In the genomic region with DNA sequence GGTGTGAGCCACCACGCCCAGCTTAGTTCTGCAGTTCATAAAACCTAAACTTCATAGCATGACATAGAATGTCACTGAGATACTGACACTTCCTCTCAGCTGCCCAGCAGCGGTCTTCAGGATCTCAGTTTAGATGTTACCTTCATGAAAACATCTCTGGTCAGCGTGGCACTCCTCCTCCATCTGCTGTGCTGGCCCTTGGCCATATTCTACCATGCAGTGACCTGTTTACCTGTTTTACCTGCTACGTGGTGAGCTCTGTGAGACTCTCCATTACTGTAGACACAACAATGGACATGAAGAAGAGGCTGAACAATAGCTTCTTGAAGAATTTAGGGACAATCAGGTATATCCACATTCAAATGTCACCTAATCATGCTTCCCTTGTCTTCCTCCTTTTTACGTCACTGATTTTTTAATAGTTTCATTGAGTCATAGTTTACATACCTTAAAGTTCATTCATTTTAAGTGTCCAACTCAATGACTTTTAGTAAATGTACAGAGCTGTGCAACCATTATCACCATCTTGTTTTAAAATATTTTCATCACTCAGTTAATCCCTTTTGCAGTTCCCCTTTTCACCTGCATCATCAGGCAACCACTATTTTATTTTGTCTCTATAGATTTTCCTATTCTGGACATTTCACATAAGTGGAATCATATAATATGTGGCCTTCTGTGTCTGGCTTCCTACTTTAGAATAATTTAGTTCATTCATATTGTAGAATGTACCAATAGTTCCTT, we compare ENCODE assay signal across 17 cellular contexts. TPM values are rescaled to one million over a fixed set of nuclear protein-coding genes. Genes with fewer than 3 reads are reported as not detected.
DNase-seq lines count a peak whose midpoint lies in the region; ATAC-seq, FAIRE-seq and TF ChIP-seq lines count a peak whose summit lies in the region.
"Had no signal": no experiment of that assay in that cellular context is flagged by ENCODE, and none has a peak within 500 bp of the region (broad histone marks: within the 10 kb centered on the region; RNA-seq: fewer than 3 reads in every experiment).

No MANE protein-coding gene starts in this region.

- CTCF ChIA-PET in activated CD4-positive, alpha-beta T cell treated with anti-CD3 and anti-CD28 coated beads for 36 hours (lab: Charles Lee): no interaction called here

- no peak overlapping the region for H3K4me3 ChIP-seq in bronchial epithelial cell (ENCODE audit: low read depth, low read length)
- H3K4me3 ChIP-seq: SJCRH30 had no signal

- ATAC-seq in memory B cell (ENCODE audit: low read depth): no peak
- ATAC-seq in left lobe of liver: no peak
- ATAC-seq in activated CD4-positive, alpha-beta T cell treated with anti-CD3 and anti-CD28 coated beads for 36 hours: no peak
- ATAC-seq: Panc1 had no signal

- H3K27ac Mint-ChIP-seq in IgD-negative memory B cell: peak overlapping the region in 2 of 3 donors; percentile 9 to 34
- H3K27ac Mint-ChIP-seq in memory B cell: peak overlapping the region; percentile 74
- no peak overlapping the region for H3K27ac Mint-ChIP-seq in activated CD4-positive, alpha-beta T cell treated with anti-CD3 and anti-CD28 coated beads for 36 hours

- H3K36me3 ChIP-seq in bronchial epithelial cell (ENCODE audit: control insufficient read depth, insufficient read depth, low read length): peaks cover 5% of the 10 kb centered on the region

- no peaks in the 10 kb centered on the region for H3K27me3 ChIP-seq in bronchial epithelial cell (ENCODE audit: control insufficient read depth, insufficient read depth, low read length)
- H3K27me3 ChIP-seq: SJCRH30 had no signal

- no peak for TF ChIP-seq CTCF in bronchial epithelial cell (IDR thresholded peaks at IDR 0.05; ENCODE audit: insufficient read depth, low read length, severe bottlenecking)

- H3K9me3 Mint-ChIP-seq in IgD-negative memory B cell (no peaks in the 10 kb centered on the region), memory B cell (no peaks in the 10 kb centered on the region)
- H3K9me3 Mint-ChIP-seq in activated CD4-positive, alpha-beta T cell treated with anti-CD3 and anti-CD28 coated beads for 36 hours (ENCODE audit: low read depth): no peaks in the 10 kb centered on the region

- H3K4me3 Mint-ChIP-seq in IgD-negative memory B cell (no peak overlapping the region), memory B cell (no peak overlapping the region)
- H3K4me3 Mint-ChIP-seq in activated CD4-positive, alpha-beta T cell treated with anti-CD3 and anti-CD28 coated beads for 36 hours: no peak overlapping the region

- POLR2A ChIA-PET in activated CD4-positive, alpha-beta T cell treated with anti-CD3 and anti-CD28 coated beads for 36 hours (lab: Charles Lee): no interaction called here

- no peak for FAIRE-seq in bronchial epithelial cell (lab: Jason Lieb, UNC)
- FAIRE-seq: G401.6, H1 had no signal

- intact Hi-C loops in activated CD4-positive, alpha-beta T cell treated with anti-CD3 and anti-CD28 coated beads for 36 hours (cut with DNase I, micrococcal nuclease): no loop called here

- H3K4me1 Mint-ChIP-seq in IgD-negative memory B cell (peaks cover 27 to 39% (median 32%) of the 10 kb centered on the region in 3 donors), memory B cell (peaks cover 31% of the 10 kb centered on the region)
- peaks cover 2% of the 10 kb centered on the region for H3K4me1 Mint-ChIP-seq in activated CD4-positive, alpha-beta T cell treated with anti-CD3 and anti-CD28 coated beads for 36 hours

- H3K36me3 Mint-ChIP-seq in IgD-negative memory B cell (peaks cover 4% of the 10 kb centered on the region), memory B cell (peaks cover 9% of the 10 kb centered on the region)
- peaks cover 13% of the 10 kb centered on the region for H3K36me3 Mint-ChIP-seq in activated CD4-positive, alpha-beta T cell treated with anti-CD3 and anti-CD28 coated beads for 36 hours (ENCODE audit: low read depth)

- H3K27me3 Mint-ChIP-seq in IgD-negative memory B cell (no peaks in the 10 kb centered on the region), memory B cell (no peaks in the 10 kb centered on the region)
- H3K27me3 Mint-ChIP-seq in activated CD4-positive, alpha-beta T cell treated with anti-CD3 and anti-CD28 coated beads for 36 hours: no peaks in the 10 kb centered on the region

- DNase-seq in bronchial epithelial cell (ENCODE audit: low read depth): peak; percentile 52
- no peak for DNase-seq in memory B cell (ENCODE audit: low spot score in 2 of 2)
- no peak for DNase-seq in left lobe of liver (ENCODE audit: low spot score)
- DNase-seq in stimulated activated CD4-positive, alpha-beta T cell treated with anti-CD3 and anti-CD28 coated beads, Interleukin-15, amount 100 ng/mL, for 24 hours: no peak
- no peak for DNase-seq in OCI-M2 (lab: John Stamatoyannopoulos, UW; ENCODE audit: unreplicated experiment)
- DNase-seq in activated CD4-positive, alpha-beta T cell treated with anti-CD3 and anti-CD28 coated beads for 36 hours: no peak
- DNase-seq: DMS79 treated with DMSO at 0.1 percent for 48 hours, KBM-7, MV-4-11, NCI-H1694 treated with DMSO at 0.1 percent for 48 hours, NCI-H226, NCI-H524, SJCRH30 had no signal

RNA-seq across cellular contexts. Expression of gene PTPN23, which starts 32.2 kb away (rescaled TPM):
- 5.0 TPM for polyA plus RNA-seq in IgD-negative memory B cell
- total RNA-seq in bronchial epithelial cell (12.6 and 12.7 TPM in 2 replicates), left lobe of liver (20.4 TPM)
- total RNA-seq in activated CD4-positive, alpha-beta T cell treated with anti-CD3 and anti-CD28 coated beads for 36 hours: 10 to 100 TPM; 25.9 to 29.4 TPM
